ENCODE assay signal across 31 cellular contexts in the genomic region with DNA sequence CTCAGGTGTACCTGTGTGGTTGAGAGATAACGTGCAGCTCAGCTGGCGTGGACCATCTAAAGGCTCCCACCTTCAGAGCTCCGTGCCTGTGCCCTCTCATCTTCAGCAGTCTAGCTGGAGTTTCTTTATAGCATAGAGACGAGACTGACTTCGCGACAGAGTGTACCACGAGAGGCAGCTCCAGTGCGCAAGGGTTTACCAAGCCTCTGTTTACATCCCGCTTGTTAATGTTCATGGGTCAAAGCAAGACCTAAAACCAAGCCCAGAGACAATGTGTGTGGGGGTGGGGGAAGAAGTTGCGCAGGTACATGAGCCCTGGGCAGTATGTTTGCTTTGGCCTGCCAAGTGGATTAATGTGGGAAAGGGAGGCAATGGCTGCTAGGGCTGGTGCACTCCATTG. TPM values are rescaled to one million over a fixed set of nuclear protein-coding genes. Genes with fewer than 3 reads are reported as not detected.
"Had no signal": no experiment of that assay in that cellular context is flagged by ENCODE, and none has a peak within 500 bp of the region (broad histone marks: within the 10 kb centered on the region; RNA-seq: fewer than 3 reads in every experiment).

No MANE protein-coding gene starts in this region.

- FAIRE-seq: K562, TTC549 had no signal

- ATAC-seq: activated CD8-positive, alpha-beta T cell treated with anti-CD3 and anti-CD28 coated beads for 36 hours; K562 had no signal

- H3K36me3 Mint-ChIP-seq: activated naive CD8-positive, alpha-beta T cell treated with anti-CD3 and anti-CD28 coated beads for 36 hours had no signal

- H3K27ac Mint-ChIP-seq: activated CD4-positive, alpha-beta T cell treated with anti-CD3 and anti-CD28 coated beads, Interleukin-2, amount 10 ng/mL, durations not matched to agents 24 days and 14 days; activated CD8-positive, alpha-beta T cell treated with anti-CD3 and anti-CD28 coated beads for 36 hours; activated naive CD8-positive, alpha-beta T cell treated with anti-CD3 and anti-CD28 coated beads for 36 hours; activated T-cell treated with anti-CD3 and anti-CD28 coated beads, Interleukin-2, amount 50 U/mL, for 72 hours; activated T-helper 17 cell treated with anti-CD3 and anti-CD28 coated beads, Interleukin-2, amount 50 U/mL, for 72 hours; T-helper 1 cell treated with Interleukin-12 subunit alpha and Interleukin-12 subunit beta and Interleukin-4 antibody, amounts not matched to agents 30 μg/mL and 1 μg/mL, for 36 hours; T-helper 2 cell treated with Interferon-gamma antibody and Interleukin-4, amounts not matched to agents 5 μg/mL and 100 μg/mL, for 36 hours had no signal

- H3K4me3 ChIP-seq: K562, Peyer's patch, SJSA1 had no signal

- H3K36me3 ChIP-seq: brain microvascular endothelial cell, Peyer's patch had no signal

- H3K4me1 Mint-ChIP-seq: activated naive CD8-positive, alpha-beta T cell treated with anti-CD3 and anti-CD28 coated beads for 36 hours had no signal

- H3K4me2 ChIP-seq: SK-N-SH had no signal

- H3K9me3 ChIP-seq: Peyer's patch, SJSA1, SK-N-SH had no signal

- H3K9me3 Mint-ChIP-seq: activated CD4-positive, alpha-beta T cell treated with anti-CD3 and anti-CD28 coated beads, Interleukin-2, amount 10 ng/mL, durations not matched to agents 24 days and 14 days; activated CD8-positive, alpha-beta T cell treated with anti-CD3 and anti-CD28 coated beads for 36 hours; activated naive CD8-positive, alpha-beta T cell treated with anti-CD3 and anti-CD28 coated beads for 36 hours; activated T-cell treated with anti-CD3 and anti-CD28 coated beads, Interleukin-2, amount 50 U/mL, for 72 hours; activated T-helper 17 cell treated with anti-CD3 and anti-CD28 coated beads, Interleukin-2, amount 50 U/mL, for 72 hours; T-helper 2 cell treated with Interferon-gamma antibody and Interleukin-4, amounts not matched to agents 5 μg/mL and 100 μg/mL, for 36 hours had no signal

- H3K27ac ChIP-seq: brain microvascular endothelial cell, Peyer's patch, SJSA1 had no signal

- H3K27me3 ChIP-seq: Peyer's patch had no signal

- H3K9ac ChIP-seq: SK-N-SH had no signal

- H3K4me1 ChIP-seq: Peyer's patch, SJSA1 had no signal

- H3K4me3 Mint-ChIP-seq: activated CD4-positive, alpha-beta T cell treated with anti-CD3 and anti-CD28 coated beads, Interleukin-2, amount 10 ng/mL, durations not matched to agents 24 days and 14 days; activated CD8-positive, alpha-beta T cell treated with anti-CD3 and anti-CD28 coated beads for 36 hours; activated naive CD8-positive, alpha-beta T cell treated with anti-CD3 and anti-CD28 coated beads for 36 hours; activated T-cell treated with anti-CD3 and anti-CD28 coated beads, Interleukin-2, amount 50 U/mL, for 72 hours; activated T-helper 17 cell treated with anti-CD3 and anti-CD28 coated beads, Interleukin-2, amount 50 U/mL, for 72 hours; T-helper 1 cell treated with Interleukin-12 subunit alpha and Interleukin-12 subunit beta and Interleukin-4 antibody, amounts not matched to agents 30 μg/mL and 1 μg/mL, for 36 hours; T-helper 2 cell treated with Interferon-gamma antibody and Interleukin-4, amounts not matched to agents 5 μg/mL and 100 μg/mL, for 36 hours had no signal

- DNase-seq: activated CD4-positive, alpha-beta T cell treated with anti-CD3 and anti-CD28 coated beads, Interleukin-2, amount 10 ng/mL, durations not matched to agents 24 days and 14 days; activated CD4-positive, alpha-beta T cell treated with anti-CD3 and anti-CD28 coated beads, Interleukin-2, amount 50 U/mL, for 4 hours; activated CD8-positive, alpha-beta T cell treated with anti-CD3 and anti-CD28 coated beads for 36 hours; activated effector memory CD4-positive, alpha-beta T cell treated with anti-CD3 and anti-CD28 coated beads, Interleukin-2, amount 50 U/mL, for 16 hours; activated naive CD4-positive, alpha-beta T cell; activated naive CD4-positive, alpha-beta T cell treated with anti-CD3 and anti-CD28 coated beads, Interleukin-2, amount 50 U/mL, for 16 hours; activated naive CD8-positive, alpha-beta T cell treated with anti-CD3 and anti-CD28 coated beads for 36 hours; activated T-cell treated with anti-CD3 and anti-CD28 coated beads, Interleukin-2, amount 50 U/mL, for 1 hour; activated T-cell treated with anti-CD3 and anti-CD28 coated beads, Interleukin-2, amount 50 U/mL, for 72 hours; amniotic stem cell; aorta; brain microvascular endothelial cell; NCI-H1105; NCI-H1417 treated with DMSO at 0.1 percent for 48 hours; NCI-H187 treated with DMSO at 0.1 percent for 48 hours; NCI-H2081; NCI-H2171 treated with DMSO at 0.1 percent for 48 hours; NCI-H2227 treated with DMSO at 0.1 percent for 48 hours; NCI-H446; NCI-H510A treated with DMSO at 0.1 percent for 48 hours; NCI-H526 treated with DMSO at 0.1 percent for 48 hours; PC-3; Peyer's patch; SHP77 treated with DMSO at 0.1 percent for 48 hours; SK-N-SH had no signal

RNA-seq across cellular contexts. Expression of a gene that starts 15.6 kb away (rescaled TPM):
- polyA plus RNA-seq: K562 had no signal
